8 cellular contexts compared by ENCODE assay signal in genomic region chr11:118401151-118401879, GRCh38. TPM values are rescaled to one million over a fixed set of nuclear protein-coding genes. Genes with fewer than 3 reads are reported as not detected.
A peak's percentile ranks its signal among the peaks of the same experiment; 100 is the strongest.
DNase-seq lines count a peak whose midpoint lies in the region; ATAC-seq, FAIRE-seq and TF ChIP-seq lines count a peak whose summit lies in the region.

TSS of gene ATP5MG (plus strand) at chr11:118401606. CDS start at chr11:118401666, 60 bp downstream.

- no peak for TF ChIP-seq CTCF in keratinocyte (optimal IDR thresholded peaks at IDR 0.05 in 1 of 3, IDR thresholded peaks at IDR 0.05 in 1 of 3, conservative IDR thresholded peaks at IDR 0.05 in 1 of 3; ENCODE audit: extremely low read depth in 1 of 3, insufficient read depth in 2 of 3, low read length in 3 of 3)

- no peaks in the 10 kb centered on the region for H4K20me1 ChIP-seq in keratinocyte (ENCODE audit: control insufficient read depth, extremely low read depth, insufficient read depth, low read length)

- no peaks in the 10 kb centered on the region for H3K27me3 ChIP-seq in keratinocyte (ENCODE audit: control insufficient read depth, extremely low read depth, insufficient read depth, low read length)

- peaks cover 49% of the 10 kb centered on the region for H3K79me2 ChIP-seq in keratinocyte (ENCODE audit: control insufficient read depth, insufficient read depth, low read length)

- peak within 1 kb of the TSS; percentile 99 for H2AFZ ChIP-seq in keratinocyte (ENCODE audit: control insufficient read depth, low read length)

- ATAC-seq in HG03175 (IDR thresholded peaks at IDR 0.05; ENCODE audit: unreplicated experiment): peak; percentile 61

- H3K4me2 ChIP-seq in keratinocyte (ENCODE audit: control insufficient read depth, extremely low read depth, insufficient read depth, low read depth, low read length): peak within 1 kb of the TSS; percentile 86

- dilution Hi-C loops in keratinocyte (cut with MboI; ENCODE audit: extremely low pct_ligation_motif_present, low sequenced_read_pairs): no loop called here

- peak; percentile 93 for FAIRE-seq in keratinocyte (lab: Jason Lieb, UNC)

- peak within 1 kb of the TSS; percentile 95 for H3K27ac ChIP-seq in keratinocyte (ENCODE audit: control insufficient read depth, insufficient read depth, low read length)

- H3K4me1 ChIP-seq in keratinocyte (ENCODE audit: control insufficient read depth, extremely low read depth, insufficient read depth, low read length): peaks cover 8% of the 10 kb centered on the region

- peak within 1 kb of the TSS; percentile 91 for H3K9ac ChIP-seq in keratinocyte (ENCODE audit: control insufficient read depth, extremely low read depth, insufficient read depth, low read length)

- peaks cover 1 to 6% of the 10 kb centered on the region in 2 experiments for H3K36me3 ChIP-seq in keratinocyte (ENCODE audit: control insufficient read depth in 2 of 2, extremely low read depth in 1 of 2, insufficient read depth in 2 of 2, low read length in 2 of 2)

- no peaks in the 10 kb centered on the region for H3K9me1 ChIP-seq in keratinocyte (ENCODE audit: control insufficient read depth, extremely low read depth, insufficient read depth, low read length)

- peak; percentile 88 for DNase-seq in SIG-M5 treated with dmso at 0.1 percent for 504 hours (lab: John Stamatoyannopoulos, UW; ENCODE audit: unreplicated experiment)
- no peak for DNase-seq in SIG-M5 (lab: John Stamatoyannopoulos, UW)
- peak; percentile 86 for DNase-seq in NCI-H446 treated with DMSO at 0.1 percent for 48 hours (lab: John Stamatoyannopoulos, UW)
- peak; percentile 88 for DNase-seq in activated CD4-positive, CD25-positive, alpha-beta regulatory T cell treated with anti-CD3 and anti-CD28 coated beads, Interleukin-2, amount 50 U/mL, for 72 hours
- peak; percentile 94 for DNase-seq in cerebellar cortex (ENCODE audit: low spot score)
- peak; percentile 41 for DNase-seq in keratinocyte (ENCODE audit: low read depth, low spot score)
- peak; percentile 89 to 90 (median 89) for DNase-seq in stimulated activated CD4-positive, alpha-beta T cell treated with anti-CD3 and anti-CD28 coated beads, Interleukin-12 subunit alpha, Interleukin-12 subunit beta, amount 100 ng/mL, for 48 hours (ENCODE audit: low read depth in 2 of 3, low spot score in 1 of 3)

- peak within 1 kb of the TSS; percentile 92 to 99 (median 92) for H3K4me3 ChIP-seq in keratinocyte (ENCODE audit: control insufficient read depth in 2 of 3, extremely low read depth in 1 of 3, insufficient read depth in 2 of 3, low read depth in 1 of 3, low read length in 3 of 3)

- no peaks in the 10 kb centered on the region for H3K9me3 ChIP-seq in keratinocyte (ENCODE audit: control insufficient read depth, low read depth, low read length)

RNA-seq across cellular contexts. Expression of gene ATP5MG, which starts in this region (rescaled TPM):
- polyA plus RNA-seq in keratinocyte: 259 to 463 TPM (median 338 TPM) in 3 replicates
- polyA plus RNA-seq in keratinocyte (2011; ENCODE audit: low read depth): 546 TPM
- polyA plus RNA-seq in keratinocyte (2011; cell fraction: cytosol; rRNA removed): 301 and 380 TPM in 2 replicates
- polyA plus RNA-seq in keratinocyte (2011; cell fraction: nucleus; rRNA removed): 90.3 and 111 TPM in 2 replicates
- polyA plus RNA-seq in keratinocyte (2012; ENCODE audit: low replicate concordance): 257 and 363 TPM in 2 replicates
- 63.0 to 71.2 TPM (median 67.8 TPM) in 3 replicates for polyA minus RNA-seq in keratinocyte
- polyA minus RNA-seq in keratinocyte (2011; cell fraction: cytosol; rRNA and poly(A)+ RNA removed): 76.2 TPM
- polyA minus RNA-seq in keratinocyte (2011; cell fraction: nucleus; rRNA and poly(A)+ RNA removed): 6.5 and 11.6 TPM in 2 replicates
